ENCODE assay signal across 23 cellular contexts in genomic region chr1:32363713-32364112, GRCh38. TPM values are rescaled to one million over a fixed set of nuclear protein-coding genes. Genes with fewer than 3 reads are reported as not detected.
"Had no signal": no experiment of that assay in that cellular context is flagged by ENCODE, and none has a peak within 500 bp of the region (broad histone marks: within the 10 kb centered on the region; RNA-seq: fewer than 3 reads in every experiment).

No MANE protein-coding gene starts in this region.

- H3K27me3 ChIP-seq: adrenal gland, breast epithelium, heart left ventricle, ovary, stomach had no signal

- H3K4me2 ChIP-seq: smooth muscle cell had no signal

- ATAC-seq: activated CD4-positive, CD25-positive, alpha-beta regulatory T cell treated with anti-CD3 and anti-CD28 coated beads, Interleukin-2, amount 50 U/mL, for 24 hours; activated T-cell treated with anti-CD3 and anti-CD28 coated beads, Interleukin-2, amount 50 U/mL, for 4 hours; heart left ventricle; naive thymus-derived CD4-positive, alpha-beta T cell; sciatic nerve; stimulated activated effector memory CD8-positive, alpha-beta T cell treated with anti-CD3 and anti-CD28 coated beads, Interleukin-12 subunit alpha, Interleukin-12 subunit beta, amount 100 ng/mL, for 72 hours had no signal

- DNase-seq: activated CD4-positive, alpha-beta T cell treated with anti-CD3 and anti-CD28 coated beads, Interleukin-2, amount 10 ng/mL, durations not matched to agents 7 days and 5 days; activated CD8-positive, alpha-beta memory T cell treated with anti-CD3 and anti-CD28 coated beads, Interleukin-2, amount 50 U/mL, for 4 hours; activated effector memory CD4-positive, alpha-beta T cell treated with Interleukin-2 at 50 U/mL for 16 hours; activated naive CD4-positive, alpha-beta T cell treated with anti-CD3 and anti-CD28 coated beads, Interleukin-2, amount 10 ng/mL, durations not matched to agents 7 days and 5 days; activated T-cell treated with anti-CD3 and anti-CD28 coated beads, Interleukin-2, amount 50 U/mL, for 4 hours; adrenal gland; cortex of kidney; left ventricle myocardium inferior; naive thymus-derived CD4-positive, alpha-beta T cell; stimulated activated CD4-positive, alpha-beta T cell treated with anti-CD3 and anti-CD28 coated beads, Interleukin-4, amount 100 ng/mL, for 24 hours; stomach had no signal

- H3K9me3 ChIP-seq: adrenal gland, breast epithelium, heart left ventricle, left ventricle myocardium inferior, ovary, stomach had no signal

- H3K36me3 ChIP-seq: ovary had no signal

- FAIRE-seq: astrocyte, endometrium, frontal cortex had no signal

- H3K27ac ChIP-seq: heart left ventricle, left ventricle myocardium inferior, stomach had no signal

- H3K4me3 ChIP-seq: adrenal gland, breast epithelium, heart left ventricle, left ventricle myocardium inferior, ovary, smooth muscle cell, stomach had no signal

RNA-seq across cellular contexts. Expression of gene TSSK3, which starts 1.4 kb away (rescaled TPM):
- total RNA-seq: kidney epithelial cell, smooth muscle cell, temporal lobe had no signal
